23 cellular contexts compared by ENCODE assay signal in the genomic region with DNA sequence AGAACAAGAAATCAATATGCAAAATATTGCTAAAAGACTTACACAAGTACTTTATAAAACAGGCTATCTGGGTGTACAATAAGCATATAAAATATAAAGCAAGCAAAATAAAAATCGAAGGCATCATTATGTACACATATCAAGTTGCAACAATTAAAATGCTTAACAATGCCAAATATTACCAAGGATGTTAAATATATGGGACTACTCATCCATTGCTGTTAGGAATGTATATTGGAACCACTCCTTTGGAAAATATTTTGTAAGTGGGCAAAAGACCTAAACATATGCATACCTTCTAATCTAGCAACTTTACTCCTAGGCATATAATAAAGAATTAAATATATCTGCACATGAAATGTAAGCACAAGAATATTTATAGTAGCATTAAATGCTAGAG.
"Had no signal": no experiment of that assay in that cellular context is flagged by ENCODE, and none has a peak within 500 bp of the region (broad histone marks: within the 10 kb centered on the region; RNA-seq: fewer than 3 reads in every experiment).

No MANE protein-coding gene starts in this region.

- H3K4me3 Mint-ChIP-seq: dendritic cell treated with granulocyte-macrophage colony-stimulating factor and Interleukin-4, amounts not matched to agents 40 ng/mL and 50 ng/mL, for 4 days; effector memory CD8-positive, alpha-beta T cell; endodermal cell; naive thymus-derived CD4-positive, alpha-beta T cell had no signal

- DNase-seq: colonic mucosa; cortex of kidney; effector CD8-positive, alpha-beta T cell; effector memory CD8-positive, alpha-beta T cell; endodermal cell; erythroblast; esophagus squamous epithelium; foreskin fibroblast; foreskin melanocyte; gastrocnemius medialis; glutamatergic neuron; head of caudate nucleus; heart right ventricle; hippocampal formation; left cardiac atrium; left lung; left ventricle myocardium superior; lower lobe of right lung; mesenchymal stem cell; midbrain; naive thymus-derived CD4-positive, alpha-beta T cell had no signal

- H3K27me3 Mint-ChIP-seq: dendritic cell treated with granulocyte-macrophage colony-stimulating factor and Interleukin-4, amounts not matched to agents 40 ng/mL and 50 ng/mL, for 4 days; effector memory CD8-positive, alpha-beta T cell; naive thymus-derived CD4-positive, alpha-beta T cell had no signal

- H3K4me1 Mint-ChIP-seq: endodermal cell; naive thymus-derived CD4-positive, alpha-beta T cell had no signal

- H3K27ac Mint-ChIP-seq: dendritic cell treated with granulocyte-macrophage colony-stimulating factor and Interleukin-4, amounts not matched to agents 40 ng/mL and 50 ng/mL, for 4 days; effector memory CD8-positive, alpha-beta T cell; endodermal cell; naive thymus-derived CD4-positive, alpha-beta T cell had no signal

- ATAC-seq: effector memory CD8-positive, alpha-beta T cell; esophagus mucosa; gastrocnemius medialis; heart right ventricle; left cardiac atrium; left lung; left ventricle myocardium superior; lower lobe of right lung; naive thymus-derived CD4-positive, alpha-beta T cell had no signal

- H3K36me3 Mint-ChIP-seq: naive thymus-derived CD4-positive, alpha-beta T cell had no signal

- H3K4me3 ChIP-seq: colonic mucosa, esophagus squamous epithelium, gastrocnemius medialis, heart right ventricle, left lung, lower lobe of right lung had no signal
